Comparison of ENCODE assay signal across 24 cellular contexts in genomic region chr20:54137115-54137514, GRCh38. TPM values are rescaled to one million over a fixed set of nuclear protein-coding genes. Genes with fewer than 3 reads are reported as not detected.
DNase-seq lines count a peak whose midpoint lies in the region; ATAC-seq, FAIRE-seq and TF ChIP-seq lines count a peak whose summit lies in the region.
"Had no signal": no experiment of that assay in that cellular context is flagged by ENCODE, and none has a peak within 500 bp of the region (broad histone marks: within the 10 kb centered on the region; RNA-seq: fewer than 3 reads in every experiment).

No MANE protein-coding gene starts in this region.

- no TSS peak for BruUV-seq in HCT116 (replicated peaks; lab: Mats Ljungman, UMichigan)

- intact Hi-C loops in HCT116 (cut with micrococcal nuclease): no loop called here

- RAD21 ChIA-PET in HCT116 (lab: Charles Lee; ENCODE audit: low non-redundant PET in 1 of 2, low total read pairs in 2 of 2, uncharacterized antibody in 2 of 2, unreplicated experiment in 2 of 2): no interaction called here

- H2AFZ ChIP-seq in HCT116 (ENCODE audit: low read depth, low read length, poor library complexity, severe bottlenecking): no peak overlapping the region

- peak overlapping the region; percentile 94 for H3K27ac ChIP-seq in HCT116 (ENCODE audit: low read depth, low read length)
- H3K27ac ChIP-seq: 22Rv1, HL-60 had no signal

- H3K9ac ChIP-seq in HCT116 (ENCODE audit: low read length): peak overlapping the region; percentile 61

- H3K9me3 ChIP-seq in HCT116 (ENCODE audit: control insufficient read depth in 1 of 2, insufficient read depth in 1 of 2, low read depth in 1 of 2, low read length in 2 of 2): peaks cover 2 to 4% of the 10 kb centered on the region in 2 experiments; a peak in 1 of 4 replicates
- H3K9me3 ChIP-seq: BE2C had no signal

- H3K4me2 ChIP-seq in HCT116 (ENCODE audit: low read length): peak overlapping the region; percentile 10; the same call in 1 of the 2 replicates

- peaks cover 0 to 14% of the 10 kb centered on the region in 2 experiments; a peak in 2 of 4 replicates for H3K36me3 ChIP-seq in HCT116 (ENCODE audit: control insufficient read depth in 1 of 2, insufficient read depth in 2 of 2, low read length in 2 of 2)
- H3K36me3 ChIP-seq: BE2C had no signal

- peak; percentile 44 for DNase-seq in A172 (ENCODE audit: low spot score)
- DNase-seq in HCT116 (ENCODE audit: low read depth, low spot score): no peak
- DNase-seq in RCC 7860 (ENCODE audit: low spot score): peak; percentile 47
- peak; percentile 45 for DNase-seq in fibroblast of the aortic adventitia (ENCODE audit: low read depth)
- no peak for DNase-seq in GM03348 (ENCODE audit: low spot score)
- no peak for DNase-seq in NCI-H2107 (lab: John Stamatoyannopoulos, UW)
- no peak for DNase-seq in inferior parietal cortex (ENCODE audit: extremely low spot score)
- no peak for DNase-seq in T-helper 2 cell
- DNase-seq: BE2C; CD4-positive, CD25-positive, alpha-beta regulatory T cell; DMS153; Kasumi-1; MM.1S; NCI-H1092; NCI-H1436 treated with DMSO at 0.1 percent for 48 hours; NCI-H2029 treated with DMSO at 0.1 percent for 48 hours; NCI-H524; PC-3; SW 1271 had no signal

- TF ChIP-seq CTCF in HCT116 (IDR thresholded peaks at IDR 0.05 in 2 of 3, conservative IDR thresholded peaks at IDR 0.05 in 1 of 3; ENCODE audit: borderline replicate concordance in 1 of 3, insufficient read depth in 1 of 3, low read depth in 2 of 3, low read length in 2 of 3): no peak
- TF ChIP-seq CTCF in fibroblast of the aortic adventitia (IDR thresholded peaks at IDR 0.05; ENCODE audit: insufficient read depth, low read length): no peak

- no peak for TF ChIP-seq RAD21 in HCT116 (IDR thresholded peaks at IDR 0.05; ENCODE audit: low read depth)

- H3K4me1 ChIP-seq in HCT116 (ENCODE audit: control insufficient read depth in 1 of 2, insufficient read depth in 2 of 2, low read length in 2 of 2): peaks cover 79 to 93% of the 10 kb centered on the region in 2 experiments
- H3K4me1 ChIP-seq: BE2C had no signal

- FAIRE-seq in RCC 7860 (lab: Jason Lieb, UNC): no peak
- FAIRE-seq: H54 had no signal

- POLR2A ChIA-PET in HCT116 (lab: Charles Lee): no interaction called here

- no peaks in the 10 kb centered on the region for H3K9me2 ChIP-seq in HCT116 (ENCODE audit: insufficient read depth)

- no peak overlapping the region for H3K4me3 ChIP-seq in HCT116 (replicated peaks in 1 of 2; ENCODE audit: low read depth in 1 of 2, low read length in 2 of 2)
- no peak overlapping the region for H3K4me3 ChIP-seq in fibroblast of the aortic adventitia (ENCODE audit: low read depth, low read length)

- no peak for TF ChIP-seq POLR2A in HCT116 (IDR thresholded peaks at IDR 0.05; ENCODE audit: borderline replicate concordance, extremely low read depth, insufficient read depth, insufficient read length)

- H4K20me1 ChIP-seq in HCT116 (ENCODE audit: insufficient read depth): no peaks in the 10 kb centered on the region

- H3K27me3 ChIP-seq in HCT116 (ENCODE audit: insufficient read depth, low read length): no peaks in the 10 kb centered on the region

- CTCF ChIA-PET in HCT116 (lab: Charles Lee): no interaction called here

- no peak for ATAC-seq in HCT116
- ATAC-seq: PC-3 had no signal

- no peaks in the 10 kb centered on the region for H3K79me2 ChIP-seq in HCT116 (ENCODE audit: insufficient read depth, low read length)

TF ChIP-seq in HCT116, 20 proteins besides CTCF, POLR2A, EP300 and RAD21:
- TF ChIP-seq, protein P1, sequence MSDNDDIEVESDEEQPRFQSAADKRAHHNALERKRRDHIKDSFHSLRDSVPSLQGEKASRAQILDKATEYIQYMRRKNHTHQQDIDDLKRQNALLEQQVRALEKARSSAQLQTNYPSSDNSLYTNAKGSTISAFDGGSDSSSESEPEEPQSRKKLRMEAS (IDR thresholded peaks at IDR 0.05): no peak
- TF ChIP-seq ZFX (IDR thresholded peaks at IDR 0.05): no peak
- no peak for TF ChIP-seq CEBPB (IDR thresholded peaks at IDR 0.05; ENCODE audit: low read depth)
- TF ChIP-seq TCF7L2 (IDR thresholded peaks at IDR 0.05; ENCODE audit: borderline replicate concordance, extremely low read depth, insufficient read depth, insufficient read length): peak; percentile 83
TF ChIP-seq in HCT116: peak in this region for 1.

RNA-seq across cellular contexts. Expression of gene CYP24A1, which starts 36.7 kb away (rescaled TPM):
- 0.05 and 0.21 TPM in 2 replicates for total RNA-seq in A172 (2014; rRNA removed; shearing (Covaris generic))
- total RNA-seq in HCT116 (2021; ENCODE audit: unreplicated experiment) (267 TPM), fibroblast of the aortic adventitia (ENCODE audit: low replicate concordance) (0.98 TPM in 1 of 2 replicates, not detected in the other)
- 18.9 and 34.6 TPM in 2 replicates for polyA plus RNA-seq in HCT116 (2012)
- total RNA-seq: SK-MEL-5; T-helper 2 cell treated with Interferon-gamma antibody and Interleukin-4, amounts not matched to agents 100 ng/mL and 5 ng/mL, for 36 hours had no signal

Comparison
In these comparisons a context has a peak if more than half of its experiments do, and no peak if none do; other contexts are left out.
1. DNase-seq: peak in A172 (single experiment), RCC 7860 (single experiment) and fibroblast of the aortic adventitia (single experiment); none in HCT116 (single experiment), GM03348 (single experiment), NCI-H2107 (single experiment), inferior parietal cortex (single experiment) and T-helper 2 cell (0 of 5).
2. RNA of gene CYP24A1, which starts 36.7 kb away (total RNA-seq): 267 TPM in HCT116 (single experiment); 0.05 to 0.21 TPM in A172 and 0.98 TPM in fibroblast of the aortic adventitia; every median in the first group is over 100 times any median in the second.